Comparison of ENCODE assay signal across 19 cellular contexts in genomic region chr3:81914254-81914653, GRCh38.
DNase-seq lines count a peak whose midpoint lies in the region; ATAC-seq and TF ChIP-seq lines count a peak whose summit lies in the region.
"Had no signal": no experiment of that assay in that cellular context is flagged by ENCODE, and none has a peak within 500 bp of the region (broad histone marks: within the 10 kb centered on the region; RNA-seq: fewer than 3 reads in every experiment).

No MANE protein-coding gene starts in this region.

- DNase-seq in Caki2 (ENCODE audit: low read depth) (peak; percentile 6), GM23338 (ENCODE audit: low spot score) (no peak), SK-N-MC (ENCODE audit: low read depth, low spot score) (no peak), kidney glomerular epithelial cell (lab: John Stamatoyannopoulos, UW) (peak; percentile 27), mesothelial cell of epicardium (ENCODE audit: low spot score in 2 of 2, unreplicated experiment in 2 of 2) (no peak), cortex of kidney (lab: John Stamatoyannopoulos, UW) (no peak)
- DNase-seq: CD8-positive, alpha-beta T cell; DMS79 treated with DMSO at 0.1 percent for 48 hours; H7; NCI-H1105; NCI-H2081; NCI-H2171 treated with DMSO at 0.1 percent for 48 hours; NCI-H446; NCI-H526 treated with DMSO at 0.1 percent for 48 hours; SHP77; T-helper 1 cell had no signal

- H3K9me3 ChIP-seq in SK-N-MC (ENCODE audit: low read depth, low read length): no peaks in the 10 kb centered on the region
- H3K9me3 ChIP-seq: BLaER1 treated with 17β-estradiol and CSF1 and Interleukin-3, amounts not matched to agents 10 nM and 100 nM had no signal

- H3K27ac Mint-ChIP-seq in GM23338 (peak overlapping the region; percentile 57), mesothelial cell of epicardium (no peak overlapping the region)
- H3K27ac Mint-ChIP-seq: CD8-positive, alpha-beta T cell had no signal

- H3K9me3 Mint-ChIP-seq in GM23338 (no peaks in the 10 kb centered on the region), mesothelial cell of epicardium (peaks cover 3% of the 10 kb centered on the region)
- H3K9me3 Mint-ChIP-seq: CD8-positive, alpha-beta T cell had no signal

- H3K4me1 ChIP-seq in GM23338 (ENCODE audit: insufficient read depth): peaks cover 10% of the 10 kb centered on the region

- H4K20me1 ChIP-seq in GM23338 (replicated peaks; ENCODE audit: insufficient read depth): no peaks in the 10 kb centered on the region
- H4K20me1 ChIP-seq: BLaER1 treated with 17β-estradiol and CSF1 and Interleukin-3, amounts not matched to agents 10 nM and 100 nM had no signal

- H3K27me3 ChIP-seq in GM23338 (ENCODE audit: insufficient read depth): no peaks in the 10 kb centered on the region
- H3K27me3 ChIP-seq: BLaER1 treated with 17β-estradiol and CSF1 and Interleukin-3, amounts not matched to agents 10 nM and 100 nM had no signal

- H3K9me2 ChIP-seq in GM23338 (ENCODE audit: insufficient read depth): no peaks in the 10 kb centered on the region

- 0 out of 2 replicates have a peak overlapping the region, but pooled peaks have one; percentile 18 for H3K4me2 ChIP-seq in GM23338
- H3K4me2 ChIP-seq: BLaER1 treated with 17β-estradiol and CSF1 and Interleukin-3, amounts not matched to agents 10 nM and 100 nM had no signal

- H3K4me3 ChIP-seq in GM23338 (no peak overlapping the region), SK-N-MC (peak overlapping the region; percentile 36)
- H3K4me3 ChIP-seq: BLaER1 treated with 17β-estradiol and CSF1 and Interleukin-3, amounts not matched to agents 10 nM and 100 nM had no signal

- H3K4me1 Mint-ChIP-seq in GM23338: peaks cover 15% of the 10 kb centered on the region; the same call in 2 of the 3 replicates
- peaks cover 32% of the 10 kb centered on the region for H3K4me1 Mint-ChIP-seq in mesothelial cell of epicardium

- H3K27me3 Mint-ChIP-seq in GM23338 (ENCODE audit: insufficient read depth, low read depth, poor library complexity) (peaks cover 2% of the 10 kb centered on the region), mesothelial cell of epicardium (ENCODE audit: low read depth) (no peaks in the 10 kb centered on the region)

- no peak overlapping the region for H3K4me3 Mint-ChIP-seq in GM23338
- no peak overlapping the region for H3K4me3 Mint-ChIP-seq in mesothelial cell of epicardium
- H3K4me3 Mint-ChIP-seq: CD8-positive, alpha-beta T cell had no signal

- TF ChIP-seq CTCF in GM23338 (conservative IDR thresholded peaks at IDR 0.05; ENCODE audit: low read depth in 2 of 2): no peak
- TF ChIP-seq CTCF in mesothelial cell of epicardium (IDR thresholded peaks at IDR 0.05; ENCODE audit: unreplicated experiment): no peak

- H2AFZ ChIP-seq in GM23338: no peak overlapping the region

- H3K36me3 Mint-ChIP-seq in GM23338 (ENCODE audit: low read depth) (no peaks in the 10 kb centered on the region), mesothelial cell of epicardium (no peaks in the 10 kb centered on the region)
- H3K36me3 Mint-ChIP-seq: CD8-positive, alpha-beta T cell had no signal

- H3K36me3 ChIP-seq in GM23338 (ENCODE audit: insufficient read depth) (no peaks in the 10 kb centered on the region), SK-N-MC (ENCODE audit: insufficient read depth, low read length) (no peaks in the 10 kb centered on the region)
- H3K36me3 ChIP-seq: BLaER1 treated with 17β-estradiol and CSF1 and Interleukin-3, amounts not matched to agents 10 nM and 100 nM had no signal

- ATAC-seq in GM23338 (no peak), GM21576 (IDR thresholded peaks at IDR 0.05; ENCODE audit: unreplicated experiment) (no peak), HG03139 (IDR thresholded peaks at IDR 0.05; ENCODE audit: unreplicated experiment) (no peak)
- ATAC-seq: CD8-positive, alpha-beta T cell had no signal

- no peaks in the 10 kb centered on the region for H3F3A ChIP-seq in GM23338 (replicated peaks; ENCODE audit: low read depth)

- H3K27ac ChIP-seq in GM23338 (ENCODE audit: low read depth): no peak overlapping the region
- peak overlapping the region; percentile 62; the same call in 1 of the 2 replicates for H3K27ac ChIP-seq in SK-N-MC
- H3K27ac ChIP-seq: BLaER1 treated with 17β-estradiol and CSF1 and Interleukin-3, amounts not matched to agents 10 nM and 100 nM had no signal

- no peaks in the 10 kb centered on the region for H3K79me2 ChIP-seq in GM23338 (replicated peaks; ENCODE audit: insufficient read depth)

- in situ Hi-C loops in Caki2 (cut with HindIII; ENCODE audit: low pct_unique_long_range_greater_than_20kb, low sequenced_read_pairs): no loop called here

- no peak overlapping the region for H3K9ac ChIP-seq in SK-N-MC (ENCODE audit: insufficient read length)
- H3K9ac ChIP-seq: BLaER1 treated with 17β-estradiol and CSF1 and Interleukin-3, amounts not matched to agents 10 nM and 100 nM had no signal

TF ChIP-seq in GM23338, 12 proteins besides CTCF, POLR2A, EP300 and RAD21:
- TF ChIP-seq POLR2AphosphoS5 (IDR thresholded peaks at IDR 0.05; ENCODE audit: low read depth) (no peak), STAT1 (IDR thresholded peaks at IDR 0.05; ENCODE audit: unreplicated experiment) (no peak)

Comparison
In these comparisons a context has a peak if more than half of its experiments do, and no peak if none do; other contexts are left out.
1. DNase-seq: peak in Caki2 (single experiment) and kidney glomerular epithelial cell (single experiment); none in GM23338 (single experiment), SK-N-MC (single experiment), mesothelial cell of epicardium (0 of 2) and cortex of kidney (single experiment).